33 cellular contexts compared by ENCODE assay signal in the genomic region with DNA sequence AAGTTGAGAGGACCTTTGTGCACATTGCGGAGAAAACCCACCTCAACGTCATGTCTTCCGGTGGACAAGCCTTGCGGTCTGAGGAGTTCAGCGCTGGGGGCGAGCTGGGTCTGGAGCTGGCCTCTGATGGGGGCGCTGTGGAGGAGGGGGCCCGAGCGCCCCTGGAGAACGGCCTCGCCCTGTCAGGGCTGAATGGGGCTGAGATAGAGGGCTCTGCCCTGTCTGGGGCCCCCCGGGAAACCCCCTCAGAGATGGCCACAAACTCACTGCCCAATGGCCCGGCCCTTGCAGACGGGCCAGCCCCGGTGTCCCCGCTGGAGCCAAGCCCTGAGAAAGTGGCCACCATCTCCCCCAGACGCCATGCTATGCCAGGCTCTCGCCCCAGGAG. TPM values are rescaled to one million over a fixed set of nuclear protein-coding genes. Genes with fewer than 3 reads are reported as not detected.
"Had no signal": no experiment of that assay in that cellular context is flagged by ENCODE, and none has a peak within 500 bp of the region (broad histone marks: within the 10 kb centered on the region; RNA-seq: fewer than 3 reads in every experiment).

No MANE protein-coding gene starts in this region.

- DNase-seq: dermis blood vessel endothelial cell; effector memory CD4-positive, alpha-beta T cell; foreskin keratinocyte; hippocampal formation; islet precursor cell; lower lobe of right lung; natural killer cell; stimulated activated CD4-positive, alpha-beta T cell treated with anti-CD3 and anti-CD28 coated beads, Interleukin-12 subunit alpha, Interleukin-12 subunit beta, amount 100 ng/mL, for 4 hours; stimulated activated CD4-positive, alpha-beta T cell treated with anti-CD3 and anti-CD28 coated beads, Interleukin-1b, Interleukin-23, amount 100 ng/mL, for 48 hours; stimulated activated CD4-positive, alpha-beta T cell treated with anti-CD3 and anti-CD28 coated beads, Interleukin-4, amount 100 ng/mL, for 1 hour; stimulated activated CD8-positive, alpha-beta memory T cell treated with anti-CD3 and anti-CD28 coated beads, Interleukin-4, amount 100 ng/mL, for 48 hours; stimulated activated naive CD4-positive, alpha-beta T cell; stimulated activated naive CD8-positive, alpha-beta T cell treated with anti-CD3 and anti-CD28 coated beads, Interleukin-15, amount 100 ng/mL, for 72 hours; transverse colon; upper lobe of right lung; uterus had no signal

- H3K4me1 ChIP-seq: foreskin keratinocyte, lower lobe of right lung, parathyroid adenoma, upper lobe of right lung, uterus had no signal

- H2AFZ ChIP-seq: parathyroid adenoma had no signal

- H3K9me3 ChIP-seq: esophagus muscularis mucosa, gastroesophageal sphincter, heart left ventricle, lower lobe of right lung, neutrophil, suprapubic skin, transverse colon, upper lobe of right lung, uterus had no signal

- H3K27me3 ChIP-seq: uterus had no signal

- H3K4me2 ChIP-seq: smooth muscle cell had no signal

- H3K36me3 ChIP-seq: esophagus muscularis mucosa, gastroesophageal sphincter, heart left ventricle, lower lobe of right lung, neutrophil, suprapubic skin, transverse colon, upper lobe of right lung, uterus had no signal

- H3K27ac ChIP-seq: coronary artery, esophagus muscularis mucosa, foreskin keratinocyte, gastroesophageal sphincter, heart left ventricle, lower lobe of right lung, neutrophil, parathyroid adenoma, suprapubic skin, transverse colon, upper lobe of right lung, uterus had no signal

- H3K27ac Mint-ChIP-seq: memory B cell; natural killer cell; progenitor cell of endocrine pancreas; stimulated activated naive CD8-positive, alpha-beta T cell treated with anti-CD3 and anti-CD28 coated beads, Interleukin-15, amount 100 ng/mL, for 72 hours had no signal

- H3K4me3 Mint-ChIP-seq: memory B cell; natural killer cell; stimulated activated naive CD8-positive, alpha-beta T cell treated with anti-CD3 and anti-CD28 coated beads, Interleukin-15, amount 100 ng/mL, for 72 hours had no signal

- H3K9me3 Mint-ChIP-seq: memory B cell; natural killer cell; stimulated activated naive CD8-positive, alpha-beta T cell treated with anti-CD3 and anti-CD28 coated beads, Interleukin-15, amount 100 ng/mL, for 72 hours had no signal

- H3K4me3 ChIP-seq: coronary artery, esophagus muscularis mucosa, gastroesophageal sphincter, heart left ventricle, lower lobe of right lung, smooth muscle cell, suprapubic skin, transverse colon, upper lobe of right lung, uterus had no signal

- H3K79me2 ChIP-seq: parathyroid adenoma had no signal

- H3K36me3 Mint-ChIP-seq: memory B cell, natural killer cell had no signal

- ATAC-seq: gastroesophageal sphincter; heart left ventricle; left ventricle myocardium superior; lower lobe of right lung; natural killer cell; sciatic nerve; stimulated activated naive CD8-positive, alpha-beta T cell treated with anti-CD3 and anti-CD28 coated beads, Interleukin-15, amount 100 ng/mL, for 72 hours; upper lobe of right lung had no signal

- H3K9ac ChIP-seq: parathyroid adenoma had no signal

RNA-seq across cellular contexts. Expression of gene SLC22A7, which starts 14.6 kb away (rescaled TPM):
- total RNA-seq: dermis blood vessel endothelial cell, endothelial cell of umbilical vein, epithelial cell of proximal tubule, esophagus muscularis mucosa, fibroblast of lung, foreskin keratinocyte, gastroesophageal sphincter, left ventricle myocardium superior, lower lobe of right lung, mononuclear cell, natural killer cell, omental fat pad, progenitor cell of endocrine pancreas, sciatic nerve, smooth muscle cell, suprapubic skin, transverse colon, upper lobe of right lung, uterus had no signal
- polyA plus RNA-seq: endothelial cell of umbilical vein, fibroblast of lung, foreskin keratinocyte, smooth muscle cell had no signal

RNA-seq across cellular contexts. Expression of gene CRIP3, which starts 25.1 kb away (rescaled TPM):
- total RNA-seq: endothelial cell of umbilical vein, epithelial cell of proximal tubule, esophagus muscularis mucosa, fibroblast of lung, gastroesophageal sphincter, smooth muscle cell had no signal
- polyA plus RNA-seq: endothelial cell of umbilical vein, fibroblast of lung, smooth muscle cell had no signal

RNA-seq across cellular contexts. Expression of gene TTBK1, which starts 40.2 kb away (rescaled TPM):
- total RNA-seq: dermis blood vessel endothelial cell, endothelial cell of umbilical vein, omental fat pad, smooth muscle cell, suprapubic skin had no signal
- polyA plus RNA-seq: fibroblast of lung, smooth muscle cell had no signal
